8 cellular contexts compared by ENCODE assay signal in genomic region chr3:184602406-184603155, GRCh38. TPM values are rescaled to one million over a fixed set of nuclear protein-coding genes. Genes with fewer than 3 reads are reported as not detected.
DNase-seq lines count a peak whose midpoint lies in the region; ATAC-seq, FAIRE-seq and TF ChIP-seq lines count a peak whose summit lies in the region.

No MANE protein-coding gene starts in this region.

- H3K56ac ChIP-seq in H1 (replicated peaks; ENCODE audit: insufficient read length, low read depth, low read length), result peak overlapping the region; percentile 5

- H3K36me3 Mint-ChIP-seq in nephron progenitor cell (ENCODE audit: low read depth), result no peaks in the 10 kb centered on the region

- no peak for TF ChIP-seq POLR2A in H1 (IDR thresholded peaks at IDR 0.05; ENCODE audit: control extremely low read depth in 1 of 2, low read depth in 2 of 2, low read length in 2 of 2)

- TF ChIP-seq CTCF in H1 (IDR thresholded peaks at IDR 0.05; ENCODE audit: control extremely low read depth in 1 of 3, insufficient read depth in 1 of 3, low read depth in 1 of 3, low read length in 3 of 3) (no peak), nephron progenitor cell (IDR thresholded peaks at IDR 0.05) (no peak), brain microvascular endothelial cell (IDR thresholded peaks at IDR 0.05; ENCODE audit: low read depth, low read length, missing control alignments) (no peak)

- H3K27ac Mint-ChIP-seq in nephron progenitor cell, result peak overlapping the region; percentile 79

- H4K5ac ChIP-seq in H1 (ENCODE audit: insufficient read length, low read depth, low read length), result no peak overlapping the region

- peak overlapping the region; percentile 77 for H3K4me3 Mint-ChIP-seq in nephron progenitor cell

- no peak overlapping the region for H3K14ac ChIP-seq in H1 (ENCODE audit: insufficient read length)

- 7% methylated on average over 10 of the region's 11 CpGs; no CpG with 5 or more reads in 1 of the 2 experiments for WGBS in H1 (ENCODE audit: extremely low coverage in 1 of 2, insufficient coverage in 1 of 2, insufficient read length in 1 of 2, insufficient replicate concordance in 2 of 2, low coverage in 1 of 2, low lambda C conversion rate in 2 of 2, missing lambda C conversion rate in 1 of 2), 2 experiments

- H4K8ac ChIP-seq in H1 (ENCODE audit: extremely low read depth, insufficient read depth, low read length), result no peak overlapping the region

- H2BK15ac ChIP-seq in H1 (ENCODE audit: low read length), result no peak overlapping the region

- peak overlapping the region; percentile 26 to 67 (median 36); a peak in 6 of 8 replicates for H3K4me3 ChIP-seq in H1 (ENCODE audit: extremely low read depth in 1 of 4, insufficient read depth in 2 of 4, low read depth in 3 of 4, low read length in 4 of 4)
- no peak overlapping the region for H3K4me3 ChIP-seq in brain microvascular endothelial cell (ENCODE audit: low read depth, low read length)

- peaks cover 41 to 91% (median 82%) of the 10 kb centered on the region in 4 experiments for H3K27me3 ChIP-seq in H1 (replicated peaks in 1 of 4; ENCODE audit: control insufficient read depth in 3 of 4, extremely low read depth in 1 of 4, insufficient read depth in 3 of 4, low read length in 3 of 4)
- H3K27me3 ChIP-seq in brain microvascular endothelial cell (replicated peaks), result peaks cover 47% of the 10 kb centered on the region

- no peak overlapping the region for H3K23ac ChIP-seq in H1 (ENCODE audit: insufficient read length)

- CTCF ChIA-PET in H1 (lab: Charles Lee; ENCODE audit: partially characterized antibody), result interaction anchor here (0.6 to 2.5 kb wide), 29 partner anchors 9 to 231 kb away, joined by 3 to 13 read pairs (median 4); no protein-coding TSS in a partner anchor

- no peaks in the 10 kb centered on the region for H3K9me3 Mint-ChIP-seq in nephron progenitor cell

- H3K36me3 ChIP-seq in H1 (ENCODE audit: control insufficient read depth in 2 of 4, insufficient read depth in 4 of 4, low read length in 3 of 4) (no peaks in the 10 kb centered on the region), brain microvascular endothelial cell (replicated peaks) (no peaks in the 10 kb centered on the region)

- H3K23me2 ChIP-seq in H1 (ENCODE audit: low read depth, low read length), result peaks cover 16% of the 10 kb centered on the region; the same call in 1 of the 2 replicates

- FAIRE-seq in H1 (lab: Jason Lieb, UNC), result no peak

- H2AK5ac ChIP-seq in H1 (ENCODE audit: low read depth, low read length), result no peak overlapping the region

- peaks cover 2 to 10% of the 10 kb centered on the region in 2 experiments for H4K20me1 ChIP-seq in H1 (replicated peaks in 1 of 2; ENCODE audit: control insufficient read depth in 1 of 2, insufficient read depth in 2 of 2, low read length in 2 of 2)

- no peaks in the 10 kb centered on the region for H3K79me2 ChIP-seq in H1 (ENCODE audit: control insufficient read depth in 1 of 2, insufficient read depth in 2 of 2, low read length in 2 of 2)

- DNase-seq in COR-L47 (lab: John Stamatoyannopoulos, UW) (peak; percentile 48), NCI-H2171 treated with DMSO at 0.1 percent for 48 hours (lab: John Stamatoyannopoulos, UW) (peak; percentile 15), H1 (ENCODE audit: low read depth in 1 of 2, low spot score in 2 of 2) (peak in 1 of 2 experiments; percentile 66), nephron progenitor cell (peak; percentile 45), kidney tubule cell (ENCODE audit: low spot score) (no peak), cerebellum (ENCODE audit: low spot score) (no peak), brain microvascular endothelial cell (no peak)

- H3K9ac ChIP-seq in H1 (replicated peaks in 1 of 4; ENCODE audit: extremely low read depth in 1 of 4, low read depth in 3 of 4, low read length in 3 of 4), result no peak overlapping the region

- H3K18ac ChIP-seq in H1 (ENCODE audit: extremely low read depth, low read length), result no peak overlapping the region

- peaks cover 33% of the 10 kb centered on the region for H3K27me3 Mint-ChIP-seq in nephron progenitor cell (ENCODE audit: low read depth, poor library complexity)

- H4K91ac ChIP-seq in H1 (replicated peaks; ENCODE audit: insufficient read length, low read length), result no peak overlapping the region

- TF ChIP-seq RAD21 in H1 (IDR thresholded peaks at IDR 0.05 in 1 of 2, conservative IDR thresholded peaks at IDR 0.05 in 1 of 2; ENCODE audit: low read depth in 2 of 2, low read length in 2 of 2), result no peak

- ATAC-seq in GM18861 (IDR thresholded peaks at IDR 0.05; ENCODE audit: unreplicated experiment), result no peak

- H2BK120ac ChIP-seq in H1 (replicated peaks; ENCODE audit: low read depth, low read length), result no peak overlapping the region

- in situ Hi-C loops in brain microvascular endothelial cell (cut with HindIII; ENCODE audit: low pct_ligation_motif_present, low sequenced_read_pairs), result no loop called here

- no peak overlapping the region for H2BK5ac ChIP-seq in H1 (ENCODE audit: low read depth, low read length)

- POLR2A ChIA-PET in H1 (lab: Charles Lee; ENCODE audit: partially characterized antibody), result interaction anchor here (0.7 to 4.1 kb wide), 8 partner anchors 10 to 109 kb away, joined by 3 to 19 read pairs (median 3); partner anchors contain the start of gene MAGEF1

- H3K27ac ChIP-seq in H1 (ENCODE audit: low read depth, low read length), result no peak overlapping the region
- no peak overlapping the region for H3K27ac ChIP-seq in brain microvascular endothelial cell

- peak overlapping the region; percentile 43; the same call in 1 of the 2 replicates for H2BK12ac ChIP-seq in H1 (ENCODE audit: low read depth, low read length)

- no peak overlapping the region for H2BK20ac ChIP-seq in H1 (ENCODE audit: low read length)

- no peaks in the 10 kb centered on the region for H3K79me1 ChIP-seq in H1 (ENCODE audit: low read depth, low read length)

- no peaks in the 10 kb centered on the region for H3K9me3 ChIP-seq in H1 (ENCODE audit: insufficient read depth in 2 of 2, low read depth in 1 of 2, low read length in 1 of 2)

- no peak for TF ChIP-seq EP300 in H1 (IDR thresholded peaks at IDR 0.05; ENCODE audit: borderline replicate concordance in 1 of 2, low read depth in 2 of 2, low read length in 2 of 2)

- peak overlapping the region; percentile 72 to 82 for H3K4me2 ChIP-seq in H1 (ENCODE audit: insufficient read depth in 1 of 2, low read depth in 2 of 2, low read length in 2 of 2)

- H3K4ac ChIP-seq in H1 (replicated peaks; ENCODE audit: insufficient read length, low read depth, low read length), result no peak overlapping the region

- H3K4me1 ChIP-seq in H1 (replicated peaks in 1 of 4; ENCODE audit: control insufficient read depth in 3 of 4, insufficient read depth in 4 of 4, low read length in 3 of 4), result peaks cover 6 to 23% (median 15%) of the 10 kb centered on the region in 4 experiments

- no peak overlapping the region for H2AFZ ChIP-seq in H1 (ENCODE audit: low read length)

- H3K4me1 Mint-ChIP-seq in nephron progenitor cell, result peaks cover 87% of the 10 kb centered on the region

TF ChIP-seq in H1, 55 proteins besides CTCF, POLR2A, EP300 and RAD21:
- TF ChIP-seq SUZ12 (IDR thresholded peaks at IDR 0.05; ENCODE audit: low read length) (peak; percentile 45; the same call in 1 of the 2 replicates), CBX8 (IDR thresholded peaks at IDR 0.05; ENCODE audit: borderline replicate concordance, low read depth, low read length) (0 out of 2 replicates have a peak, but pooled peaks have one; percentile 16), SP1 (IDR thresholded peaks at IDR 0.05; ENCODE audit: low read depth, low read length) (no peak), EZH2 (IDR thresholded peaks at IDR 0.05; ENCODE audit: low read depth, low read length, severe bottlenecking) (peak; percentile 57), SAP30 (IDR thresholded peaks at IDR 0.05; ENCODE audit: insufficient read depth, insufficient replicate concordance, low read length) (no peak), RNF2 (IDR thresholded peaks at IDR 0.05; ENCODE audit: borderline replicate concordance, low read depth, low read length, missing control alignments, poor library complexity, severe bottlenecking) (peak; percentile 82), KDM1A (IDR thresholded peaks at IDR 0.05; ENCODE audit: borderline replicate concordance, low read length) (0 out of 2 replicates have a peak, but pooled peaks have one; percentile 17)

RNA-seq across cellular contexts. Expression of gene EPHB3, which starts 41.0 kb away (rescaled TPM):
- total RNA-seq in H1 (2021; fragmentation: NEBNext Ultra II Directional; extraction: Animal tissue kit (Norgen Biotek cat#: 25700)), result 0.80 and 0.91 TPM in 2 replicates
- polyA plus RNA-seq in H1 (2011; rRNA removed), result 0.41 and 0.82 TPM in 2 replicates
- 0.61 TPM for polyA plus RNA-seq in H1 (2011; cell fraction: cytosol; rRNA removed)
- polyA plus RNA-seq in H1 (2011; cell fraction: nucleus; rRNA removed), result 1.5 TPM
- polyA plus RNA-seq in H1 (2012, experiment 1 of 2), result 0.83 to 1.3 TPM (median 1.0 TPM) in 4 replicates
- 1.2 TPM for polyA plus RNA-seq in H1 (2012, experiment 2 of 2)
- polyA plus RNA-seq in H1 (2013, experiment 1 of 2), result 0.55 TPM
- 0.46 TPM for polyA plus RNA-seq in H1 (2013, experiment 2 of 2)
- 0.78 and 1.8 TPM in 2 replicates for polyA minus RNA-seq in H1 (2011; rRNA and poly(A)+ RNA removed)
- 1.8 TPM for polyA minus RNA-seq in H1 (2011; cell fraction: cytosol; rRNA and poly(A)+ RNA removed)
- 0.40 TPM for polyA minus RNA-seq in H1 (2011; cell fraction: nucleus; rRNA and poly(A)+ RNA removed)
- 9.2 TPM for total RNA-seq in cerebellum

Comparison
In these comparisons a context has a peak if more than half of its experiments do, and no peak if none do; other contexts are left out.
1. DNase-seq: peak in COR-L47 (single experiment), NCI-H2171 treated with DMSO at 0.1 percent for 48 hours (single experiment) and nephron progenitor cell (single experiment); none in kidney tubule cell (single experiment), cerebellum (single experiment) and brain microvascular endothelial cell (single experiment).